ENCODE assay signal across 12 cellular contexts in genomic region chr5:83035373-83036170, GRCh38. TPM values are rescaled to one million over a fixed set of nuclear protein-coding genes. Genes with fewer than 3 reads are reported as not detected.
DNase-seq lines count a peak whose midpoint lies in the region; ATAC-seq, FAIRE-seq and TF ChIP-seq lines count a peak whose summit lies in the region.
"Had no signal": no experiment of that assay in that cellular context is flagged by ENCODE, and none has a peak within 500 bp of the region (broad histone marks: within the 10 kb centered on the region; RNA-seq: fewer than 3 reads in every experiment).

No MANE protein-coding gene starts in this region.

- peak overlapping the region; percentile 91 for H3K27ac ChIP-seq in angular gyrus (ENCODE audit: low read depth, low read length)
- peak overlapping the region; percentile 24 for H3K27ac ChIP-seq in mesodermal cell (ENCODE audit: low read depth, low read length, severe bottlenecking)
- H3K27ac ChIP-seq: tibial artery had no signal

- no peak overlapping the region for H3K4me3 ChIP-seq in mesodermal cell (ENCODE audit: extremely low read depth, insufficient read depth, low read length, poor library complexity, severe bottlenecking)
- H3K4me3 ChIP-seq: tibial artery had no signal

- WGBS in mesodermal cell (ENCODE audit: insufficient coverage in 2 of 2), 2 experiments, result 94 to 95% methylated on average over 4 of the region's 6 CpGs

- no peak for FAIRE-seq in GM12892 (lab: Jason Lieb, UNC)
- FAIRE-seq: kidney had no signal

- H3K4me1 ChIP-seq in mesodermal cell (ENCODE audit: control insufficient read depth, insufficient read depth, low read length, poor library complexity, severe bottlenecking), result peaks cover 7% of the 10 kb centered on the region

- no peaks in the 10 kb centered on the region for H3K9me3 ChIP-seq in mesodermal cell (ENCODE audit: control insufficient read depth, low read length)
- H3K9me3 ChIP-seq: tibial artery had no signal

- intact Hi-C loops in Right ventricle myocardium inferior (cut with DNase I), result loop anchor here (5.0 kb wide), 1 partner anchor 62 kb away; no protein-coding TSS in a partner anchor
- intact Hi-C loops in cardiac septum (cut with DNase I), result loop anchor here (5.0 kb wide), 1 partner anchor 37 kb away; no protein-coding TSS in a partner anchor

- no peaks in the 10 kb centered on the region for H3K36me3 ChIP-seq in mesodermal cell (ENCODE audit: control insufficient read depth, insufficient read depth, low read length)
- H3K36me3 ChIP-seq: tibial artery had no signal

- peak; percentile 68 for DNase-seq in Right ventricle myocardium inferior (ENCODE audit: missing footprints)
- DNase-seq in cardiac septum (ENCODE audit: low spot score), result no peak
- no peak for DNase-seq in GM12892 (ENCODE audit: insufficient read length)
- DNase-seq: effector memory CD8-positive, alpha-beta T cell; kidney; NCI-H2171 treated with DMSO at 0.1 percent for 48 hours had no signal

- no peak for TF ChIP-seq POLR2A in GM12892 (IDR thresholded peaks at IDR 0.05; ENCODE audit: low read depth, low read length)

- ATAC-seq in Right ventricle myocardium inferior, result peak; percentile 97
- ATAC-seq in HG02642 (IDR thresholded peaks at IDR 0.05; ENCODE audit: poor library complexity, unreplicated experiment), result no peak
- ATAC-seq in HG03280 (IDR thresholded peaks at IDR 0.05; ENCODE audit: unreplicated experiment), result no peak
- no peak for ATAC-seq in HG02763 (IDR thresholded peaks at IDR 0.05; ENCODE audit: unreplicated experiment)
- ATAC-seq: effector memory CD8-positive, alpha-beta T cell had no signal

RNA-seq across cellular contexts. Expression of gene TMEM167A, which starts 41.6 kb away (rescaled TPM):
- total RNA-seq in Right ventricle myocardium inferior (53.9 TPM), cardiac septum (48.5 TPM)
- 82.2 TPM for polyA plus RNA-seq in mesodermal cell (2013, experiment 1 of 2)
- polyA plus RNA-seq in mesodermal cell (2013, experiment 2 of 2), result 98.8 TPM
- polyA plus RNA-seq in GM12892 (2012; ENCODE audit: missing spikeins), result 76.2 TPM

RNA-seq across cellular contexts. Expression of gene XRCC4, which starts 41.8 kb away (rescaled TPM):
- total RNA-seq in Right ventricle myocardium inferior (7.9 TPM), cardiac septum (28.8 TPM)
- 12.8 TPM for polyA plus RNA-seq in mesodermal cell (2013, experiment 1 of 2)
- polyA plus RNA-seq in mesodermal cell (2013, experiment 2 of 2), result 15.2 TPM
- polyA plus RNA-seq in GM12892 (2012; ENCODE audit: missing spikeins), result 21.2 TPM
